ENCODE assay signal across 8 cellular contexts in genomic region chr15:59725172-59725486, GRCh38.
"Had no signal": no experiment of that assay in that cellular context is flagged by ENCODE, and none has a peak within 500 bp of the region (broad histone marks: within the 10 kb centered on the region; RNA-seq: fewer than 3 reads in every experiment).

No MANE protein-coding gene starts in this region.

- H3K36me3 ChIP-seq: sigmoid colon, stomach had no signal

- H3K9me3 ChIP-seq: sigmoid colon, stomach, testis had no signal

- H3K4me3 ChIP-seq: sigmoid colon, stomach, testis had no signal

- H3K4me1 ChIP-seq: foreskin keratinocyte, sigmoid colon, testis had no signal

- H3K9me3 Mint-ChIP-seq: activated naive CD8-positive, alpha-beta T cell treated with anti-CD3 and anti-CD28 coated beads, Interleukin-2, amount 10 ng/mL, durations not matched to agents 7 days and 5 days; brain; nephron progenitor cell had no signal

- H3K4me1 Mint-ChIP-seq: activated naive CD8-positive, alpha-beta T cell treated with anti-CD3 and anti-CD28 coated beads, Interleukin-2, amount 10 ng/mL, durations not matched to agents 7 days and 5 days; brain had no signal

- H3K27ac ChIP-seq: foreskin keratinocyte, sigmoid colon, stomach, testis had no signal

- H3K4me3 Mint-ChIP-seq: activated naive CD8-positive, alpha-beta T cell treated with anti-CD3 and anti-CD28 coated beads, Interleukin-2, amount 10 ng/mL, durations not matched to agents 7 days and 5 days; brain; nephron progenitor cell had no signal

- H3K27ac Mint-ChIP-seq: activated naive CD8-positive, alpha-beta T cell treated with anti-CD3 and anti-CD28 coated beads, Interleukin-2, amount 10 ng/mL, durations not matched to agents 7 days and 5 days; brain; nephron progenitor cell had no signal

- H3K27me3 ChIP-seq: testis had no signal

- DNase-seq: cortex of kidney, foreskin keratinocyte, sigmoid colon had no signal

- H3K36me3 Mint-ChIP-seq: activated naive CD8-positive, alpha-beta T cell treated with anti-CD3 and anti-CD28 coated beads, Interleukin-2, amount 10 ng/mL, durations not matched to agents 7 days and 5 days; brain had no signal
